ENCODE assay signal across 8 cellular contexts in the genomic region with DNA sequence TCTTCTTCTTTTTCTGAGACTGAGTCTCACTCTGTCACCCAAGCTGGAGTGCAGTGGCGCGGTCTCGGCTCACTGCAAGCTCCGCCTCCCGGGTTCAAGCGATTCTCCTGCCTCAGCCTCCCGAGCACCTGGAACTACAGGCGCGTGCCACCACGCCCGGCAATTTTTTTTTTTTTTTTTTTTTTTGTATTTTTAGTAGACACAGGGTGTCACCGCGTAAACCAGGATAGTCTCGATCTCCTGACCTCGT. TPM values are rescaled to one million over a fixed set of nuclear protein-coding genes. Genes with fewer than 3 reads are reported as not detected.
DNase-seq lines count a peak whose midpoint lies in the region; ATAC-seq and TF ChIP-seq lines count a peak whose summit lies in the region.
"Not testable (repeated sequence)": the region's sequence is repeated elsewhere in the genome, so short reads cannot be mapped to it uniquely, and the experiment has no call there.

A gene (plus strand): TSS at position 188 of the 250 bp plus-strand sequence. CDS start 4,913 bp downstream, outside the sequence.

- not testable (repeated sequence) for H3K14ac ChIP-seq in neuronal stem cell (ENCODE audit: low read length)

- H3K4ac ChIP-seq in neuronal stem cell (ENCODE audit: low read length) = not testable (repeated sequence)

- H3K4me3 Mint-ChIP-seq in activated T-cell treated with anti-CD3 and anti-CD28 coated beads, Interleukin-2, amount 50 U/mL, for 24 hours = peak within 1 kb of the TSS; percentile 97

- H3K4me1 Mint-ChIP-seq in activated T-cell treated with anti-CD3 and anti-CD28 coated beads, Interleukin-2, amount 50 U/mL, for 24 hours (ENCODE audit: low read depth) = peaks cover 41% of the 10 kb centered on the region

- H2BK12ac ChIP-seq in neuronal stem cell (ENCODE audit: low read length) = not testable (repeated sequence)

- not testable (repeated sequence) for H4K91ac ChIP-seq in neuronal stem cell (ENCODE audit: low read depth, low read length, poor library complexity)

- H3K9me2 ChIP-seq in MM.1S (replicated peaks; ENCODE audit: insufficient read depth, low read length) = not testable (repeated sequence)

- not testable (repeated sequence) for TF ChIP-seq POLR2A in tibial nerve (IDR thresholded peaks at IDR 0.05)

- not testable (repeated sequence) for H3K9me3 ChIP-seq in MM.1S (replicated peaks; ENCODE audit: insufficient read depth, low read length); duodenal mucosa (ENCODE audit: control insufficient read depth in 1 of 2, low read length in 2 of 2); iPS-18c (ENCODE audit: control insufficient read depth, insufficient read depth, low read length); neuronal stem cell (replicated peaks in 1 of 2; ENCODE audit: control insufficient read depth in 2 of 2, insufficient read depth in 1 of 2, low read depth in 1 of 2, low read length in 2 of 2); tibial nerve

- H3F3A ChIP-seq in MM.1S (ENCODE audit: insufficient read depth, low read length) = not testable (repeated sequence)

- peak within 1 kb of the TSS; percentile 90 for H3K4me2 ChIP-seq in MM.1S (ENCODE audit: low read depth, low read length)
- peak within 1 kb of the TSS; percentile 49 for H3K4me2 ChIP-seq in neuronal stem cell (ENCODE audit: insufficient read depth, low read length, poor library complexity, severe bottlenecking)

- H3K23ac ChIP-seq in neuronal stem cell (ENCODE audit: low read depth, low read length, poor library complexity) = peak within 1 kb of the TSS; percentile 61

- TF ChIP-seq EP300 in tibial nerve (IDR thresholded peaks at IDR 0.05) = not testable (repeated sequence)

- not testable (repeated sequence) for H3K36me3 ChIP-seq in MM.1S (replicated peaks; ENCODE audit: insufficient read depth, low read length); duodenal mucosa (ENCODE audit: control insufficient read depth in 1 of 2, insufficient read depth in 2 of 2, low read length in 2 of 2); neuronal stem cell (replicated peaks in 1 of 2; ENCODE audit: control insufficient read depth in 2 of 2, insufficient read depth in 2 of 2, low read length in 2 of 2); tibial nerve

- H2AK5ac ChIP-seq in neuronal stem cell (ENCODE audit: low read depth, low read length) = not testable (repeated sequence)

- H3K4me1 ChIP-seq in MM.1S (ENCODE audit: low read length); duodenal mucosa (ENCODE audit: control insufficient read depth in 1 of 2, insufficient read depth in 2 of 2, low read length in 2 of 2); neuronal stem cell (ENCODE audit: control insufficient read depth in 2 of 2, insufficient read depth in 1 of 2, low read depth in 1 of 2, low read length in 2 of 2): not testable (repeated sequence)
- peaks cover 0 to 15% (median 9%) of the 10 kb centered on the region in 4 donors for H3K4me1 ChIP-seq in tibial nerve

- no CpG with 5 or more reads among the region's 15 CpGs for WGBS in neuronal stem cell (ENCODE audit: extremely low coverage in 2 of 2, insufficient read length in 2 of 2, insufficient replicate concordance in 1 of 2), 2 donors
- 0% methylated on average over 15 of the region's 15 CpGs for WGBS in tibial nerve, 2 donors

- H4K20me1 ChIP-seq in MM.1S (ENCODE audit: insufficient read depth, low read length) = not testable (repeated sequence)

- H3K9me3 Mint-ChIP-seq in activated T-cell treated with anti-CD3 and anti-CD28 coated beads, Interleukin-2, amount 50 U/mL, for 24 hours = not testable (repeated sequence)

- not testable (repeated sequence) for DNase-seq in MM.1S; activated T-cell treated with anti-CD3 and anti-CD28 coated beads, Interleukin-2, amount 50 U/mL, for 24 hours; neuronal stem cell (ENCODE audit: low spot score); tibial nerve (ENCODE audit: low spot score in 2 of 2)

- H2AFZ ChIP-seq in MM.1S (ENCODE audit: low read length) (peak within 1 kb of the TSS; percentile 91), neuronal stem cell (ENCODE audit: low read length) (peak within 1 kb of the TSS; percentile 89)

- H3K27ac ChIP-seq in MM.1S (ENCODE audit: low read length) (peak within 1 kb of the TSS; percentile 82), duodenal mucosa (ENCODE audit: low read depth, low read length) (peak within 1 kb of the TSS; percentile 85), tibial nerve (peak within 1 kb of the TSS; percentile 66 to 95 (median 88))
- not testable (repeated sequence) for H3K27ac ChIP-seq in neuronal stem cell (replicated peaks; ENCODE audit: low read length)

- not testable (repeated sequence) for H3K27me3 Mint-ChIP-seq in activated T-cell treated with anti-CD3 and anti-CD28 coated beads, Interleukin-2, amount 50 U/mL, for 24 hours

- H3K79me2 ChIP-seq in MM.1S (ENCODE audit: low read length) = peaks cover 16% of the 10 kb centered on the region

- peak within 1 kb of the TSS; percentile 65 for H4K8ac ChIP-seq in neuronal stem cell (ENCODE audit: low read depth, low read length)

- not testable (repeated sequence) for H3K79me1 ChIP-seq in neuronal stem cell (ENCODE audit: low read depth, low read length)

- not testable (repeated sequence) for TF ChIP-seq CTCF in GM12875 (IDR thresholded peaks at IDR 0.05; ENCODE audit: borderline replicate concordance, insufficient read depth, low read depth, low read length); MM.1S (IDR thresholded peaks at IDR 0.05; ENCODE audit: low read length); tibial nerve (IDR thresholded peaks at IDR 0.05)

- H2BK5ac ChIP-seq in neuronal stem cell (ENCODE audit: low read length) = peak within 1 kb of the TSS; percentile 35

- peak; percentile 23 for ATAC-seq in HG02588 (IDR thresholded peaks at IDR 0.05; ENCODE audit: unreplicated experiment)

- peak within 1 kb of the TSS; percentile 89 for H3K18ac ChIP-seq in neuronal stem cell (ENCODE audit: low read length)

- peak within 1 kb of the TSS; percentile 99 for H3K27ac Mint-ChIP-seq in activated T-cell treated with anti-CD3 and anti-CD28 coated beads, Interleukin-2, amount 50 U/mL, for 24 hours

- peak within 1 kb of the TSS; percentile 49 for H3K4me3 ChIP-seq in GM12875 (ENCODE audit: low read depth, low read length)
- peak within 1 kb of the TSS; percentile 95 for H3K4me3 ChIP-seq in MM.1S (ENCODE audit: low read length)
- peak within 1 kb of the TSS; percentile 92 to 97 for H3K4me3 ChIP-seq in duodenal mucosa (ENCODE audit: low read depth in 1 of 2, low read length in 2 of 2)
- H3K4me3 ChIP-seq in iPS-18c (ENCODE audit: insufficient read depth, low read depth, low read length) = peak within 1 kb of the TSS; percentile 100
- H3K4me3 ChIP-seq in neuronal stem cell (ENCODE audit: low read length in 2 of 2) = peak within 1 kb of the TSS; percentile 64 to 94
- peak within 1 kb of the TSS; percentile 48 to 80 (median 66) for H3K4me3 ChIP-seq in tibial nerve

- not testable (repeated sequence) for H2BK120ac ChIP-seq in neuronal stem cell (ENCODE audit: low read depth, low read length)

- peak within 1 kb of the TSS; percentile 89 for H3K9ac ChIP-seq in MM.1S (ENCODE audit: low read length)
- H3K9ac ChIP-seq in duodenal mucosa (ENCODE audit: low read depth in 1 of 2, low read length in 2 of 2) = peak within 1 kb of the TSS; percentile 83
- peak within 1 kb of the TSS; percentile 85 for H3K9ac ChIP-seq in neuronal stem cell (ENCODE audit: low read depth, low read length, poor library complexity)

- H3K27me3 ChIP-seq in MM.1S (replicated peaks; ENCODE audit: insufficient read depth, low read length); duodenal mucosa (ENCODE audit: control insufficient read depth in 1 of 2, insufficient read depth in 2 of 2, low read length in 2 of 2); neuronal stem cell (ENCODE audit: control insufficient read depth in 3 of 3, insufficient read depth in 3 of 3, low read depth in 1 of 3, low read length in 3 of 3); tibial nerve: not testable (repeated sequence)

- H3K36me3 Mint-ChIP-seq in activated T-cell treated with anti-CD3 and anti-CD28 coated beads, Interleukin-2, amount 50 U/mL, for 24 hours (ENCODE audit: low read depth) = peaks cover 30% of the 10 kb centered on the region

- H2BK15ac ChIP-seq in neuronal stem cell (ENCODE audit: low read length) = not testable (repeated sequence)

RNA-seq across cellular contexts. Expression of the gene that starts here (rescaled TPM):
- 0.56 TPM for polyA plus RNA-seq in neuronal stem cell (2013, experiment 1 of 2)
- polyA plus RNA-seq in neuronal stem cell (2013, experiment 2 of 2) = 0.69 TPM
- total RNA-seq in tibial nerve = 1 to 10 TPM in 1 of 4 donors, under 1 TPM in 3; 0.30 to 2.2 (median 0.43) TPM

Comparison
In these comparisons a context has a peak if more than half of its experiments do, and no peak if none do; other contexts are left out.
1. H3K4me3 ChIP-seq: peak in every context shown above with its lines; median percentile 100 in iPS-18c; 95 in MM.1S; 94 in duodenal mucosa; 79 in neuronal stem cell; 66 in tibial nerve; 49 in GM12875.